Comparison of ENCODE assay signal across 8 cellular contexts in genomic region chr12:132600048-132601032, GRCh38. TPM values are rescaled to one million over a fixed set of nuclear protein-coding genes. Genes with fewer than 3 reads are reported as not detected.
A peak's percentile ranks its signal among the peaks of the same experiment; 100 is the strongest.
DNase-seq lines count a peak whose midpoint lies in the region; ATAC-seq and TF ChIP-seq lines count a peak whose summit lies in the region.

No MANE protein-coding gene starts in this region.

- H3K9me2 ChIP-seq in neural cell (ENCODE audit: insufficient read depth, low read length): no peaks in the 10 kb centered on the region

- DNase-seq in AG10803 (ENCODE audit: low read depth) (peak; percentile 64), NCI-H510A (lab: John Stamatoyannopoulos, UW) (peak; percentile 66), fibroblast of villous mesenchyme (ENCODE audit: low read depth) (peak; percentile 74), putamen (ENCODE audit: low spot score) (no peak)
- peak; percentile 57 to 61 for DNase-seq in activated T-cell treated with anti-CD3 and anti-CD28 coated beads, Interleukin-2, amount 50 U/mL, for 48 hours

- peak; percentile 58 for ATAC-seq in GM18511 (IDR thresholded peaks at IDR 0.05; ENCODE audit: unreplicated experiment)
- ATAC-seq in GM21737 (IDR thresholded peaks at IDR 0.05; ENCODE audit: unreplicated experiment): no peak

- no peak for TF ChIP-seq EP300 in neural cell (conservative IDR thresholded peaks at IDR 0.05; ENCODE audit: poor library complexity, severe bottlenecking)

- no peaks in the 10 kb centered on the region for H3K27me3 ChIP-seq in neural cell (ENCODE audit: insufficient read depth, low read depth, low read length)

- H3K4me3 ChIP-seq in AG10803 (ENCODE audit: low read length) (peak overlapping the region; percentile 67), fibroblast of villous mesenchyme (ENCODE audit: low read depth, low read length) (peak overlapping the region; percentile 61), neural cell (ENCODE audit: low read length) (no peak overlapping the region)

- H3K36me3 ChIP-seq in neural cell (ENCODE audit: insufficient read depth, low read length): no peaks in the 10 kb centered on the region

- H3K9me3 ChIP-seq in neural cell (ENCODE audit: low read length): no peaks in the 10 kb centered on the region

- H3F3A ChIP-seq in neural cell (ENCODE audit: insufficient read depth, low read length, poor library complexity, severe bottlenecking): peaks cover 4% of the 10 kb centered on the region

- no peak for TF ChIP-seq RAD21 in neural cell (conservative IDR thresholded peaks at IDR 0.05)

- H2AFZ ChIP-seq in neural cell (ENCODE audit: low read depth, low read length): no peak overlapping the region

- TF ChIP-seq CTCF in AG10803 (conservative IDR thresholded peaks at IDR 0.05; ENCODE audit: low read length) (peak; percentile 71), fibroblast of villous mesenchyme (IDR thresholded peaks at IDR 0.05; ENCODE audit: insufficient read depth, low read depth, low read length) (peak; percentile 75), neural cell (IDR thresholded peaks at IDR 0.05; ENCODE audit: poor library complexity, severe bottlenecking) (peak; percentile 18)

- no peaks in the 10 kb centered on the region for H3K79me2 ChIP-seq in neural cell (replicated peaks; ENCODE audit: insufficient read depth, low read length)

- no peaks in the 10 kb centered on the region for H4K20me1 ChIP-seq in neural cell (ENCODE audit: insufficient read depth)

- no peak overlapping the region for H3K4me2 ChIP-seq in neural cell (ENCODE audit: low read length)

- H3K27ac ChIP-seq in neural cell (ENCODE audit: low read length): no peak overlapping the region

- no peak overlapping the region for H3K9ac ChIP-seq in neural cell (ENCODE audit: low read length)

TF ChIP-seq in neural cell, 6 proteins besides CTCF, POLR2A, EP300 and RAD21:
- TF ChIP-seq, protein P1, sequence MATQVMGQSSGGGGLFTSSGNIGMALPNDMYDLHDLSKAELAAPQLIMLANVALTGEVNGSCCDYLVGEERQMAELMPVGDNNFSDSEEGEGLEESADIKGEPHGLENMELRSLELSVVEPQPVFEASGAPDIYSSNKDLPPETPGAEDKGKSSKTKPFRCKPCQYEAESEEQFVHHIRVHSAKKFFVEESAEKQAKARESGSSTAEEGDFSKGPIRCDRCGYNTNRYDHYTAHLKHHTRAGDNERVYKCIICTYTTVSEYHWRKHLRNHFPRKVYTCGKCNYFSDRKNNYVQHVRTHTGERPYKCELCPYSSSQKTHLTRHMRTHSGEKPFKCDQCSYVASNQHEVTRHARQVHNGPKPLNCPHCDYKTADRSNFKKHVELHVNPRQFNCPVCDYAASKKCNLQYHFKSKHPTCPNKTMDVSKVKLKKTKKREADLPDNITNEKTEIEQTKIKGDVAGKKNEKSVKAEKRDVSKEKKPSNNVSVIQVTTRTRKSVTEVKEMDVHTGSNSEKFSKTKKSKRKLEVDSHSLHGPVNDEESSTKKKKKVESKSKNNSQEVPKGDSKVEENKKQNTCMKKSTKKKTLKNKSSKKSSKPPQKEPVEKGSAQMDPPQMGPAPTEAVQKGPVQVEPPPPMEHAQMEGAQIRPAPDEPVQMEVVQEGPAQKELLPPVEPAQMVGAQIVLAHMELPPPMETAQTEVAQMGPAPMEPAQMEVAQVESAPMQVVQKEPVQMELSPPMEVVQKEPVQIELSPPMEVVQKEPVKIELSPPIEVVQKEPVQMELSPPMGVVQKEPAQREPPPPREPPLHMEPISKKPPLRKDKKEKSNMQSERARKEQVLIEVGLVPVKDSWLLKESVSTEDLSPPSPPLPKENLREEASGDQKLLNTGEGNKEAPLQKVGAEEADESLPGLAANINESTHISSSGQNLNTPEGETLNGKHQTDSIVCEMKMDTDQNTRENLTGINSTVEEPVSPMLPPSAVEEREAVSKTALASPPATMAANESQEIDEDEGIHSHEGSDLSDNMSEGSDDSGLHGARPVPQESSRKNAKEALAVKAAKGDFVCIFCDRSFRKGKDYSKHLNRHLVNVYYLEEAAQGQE (IDR thresholded peaks at IDR 0.05; ENCODE audit: borderline replicate concordance): no peak
- TF ChIP-seq TAF1 (IDR thresholded peaks at IDR 0.05; ENCODE audit: low read depth) (no peak), MXI1 (conservative IDR thresholded peaks at IDR 0.05; ENCODE audit: poor library complexity, severe bottlenecking) (no peak), SMC3 (conservative IDR thresholded peaks at IDR 0.05; ENCODE audit: poor library complexity) (no peak), POLR2AphosphoS5 (IDR thresholded peaks at IDR 0.05) (no peak), EZH2 (IDR thresholded peaks at IDR 0.05; ENCODE audit: borderline replicate concordance, insufficient read depth, low read length, poor library complexity, severe bottlenecking) (no peak)

RNA-seq across cellular contexts. Expression of gene LRCOL1, which starts 10.0 kb away (rescaled TPM):
- total RNA-seq in fibroblast of villous mesenchyme: 0.32 TPM in 1 of 2 replicates, not detected in the other
- not detected in 2 replicates for polyA plus RNA-seq in neural cell
- not detected in 2 replicates for polyA minus RNA-seq in neural cell

RNA-seq across cellular contexts. Expression of gene P2RX2, which starts 18.2 kb away (rescaled TPM):
- not detected in 2 replicates for total RNA-seq in fibroblast of villous mesenchyme
- not detected in 2 replicates for polyA plus RNA-seq in neural cell
- not detected in 2 replicates for polyA minus RNA-seq in neural cell

Comparison
In these comparisons a context has a peak if more than half of its experiments do, and no peak if none do; other contexts are left out.
1. CTCF ChIP-seq: peak in every context shown above with its lines; median percentile 75 in fibroblast of villous mesenchyme; 71 in AG10803; 18 in neural cell.